In the genomic region with DNA sequence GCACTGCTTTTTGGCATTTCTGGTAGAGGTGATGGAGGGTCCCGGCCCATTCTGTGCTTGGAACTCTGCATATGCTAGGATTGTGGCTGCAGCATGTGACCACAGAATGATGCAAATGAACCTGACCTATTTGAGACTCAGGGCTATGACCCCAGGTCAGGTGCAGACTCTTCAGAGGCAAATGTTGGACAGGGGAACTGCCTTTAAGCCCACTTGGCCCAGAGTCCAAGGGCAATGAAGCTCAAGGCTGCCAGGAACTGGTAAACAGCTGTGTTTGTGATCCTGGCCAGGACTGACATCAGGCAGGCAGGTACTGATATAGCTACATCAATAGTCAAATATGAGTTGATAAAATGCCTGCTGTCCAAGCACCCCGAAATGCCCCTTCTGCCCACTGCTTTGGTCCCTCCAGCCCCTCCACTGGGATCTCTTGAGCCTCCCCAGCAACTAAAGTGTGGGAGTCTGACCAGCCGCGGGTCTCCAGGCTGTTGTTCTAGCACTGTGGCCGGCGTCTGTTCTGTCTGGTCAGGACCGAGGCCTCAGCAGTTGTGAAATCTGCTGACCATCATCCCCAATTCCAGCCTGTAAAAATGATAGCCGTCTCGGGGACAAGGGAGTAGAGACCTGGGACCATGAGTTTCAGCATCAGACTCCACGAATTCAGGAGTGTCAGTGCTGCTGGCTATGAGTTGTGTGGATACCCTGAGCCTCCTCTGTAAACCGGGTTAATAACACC, we compare ENCODE assay signal across 17 cellular contexts.
DNase-seq lines count a peak whose midpoint lies in the region; ATAC-seq and TF ChIP-seq lines count a peak whose summit lies in the region.
"Had no signal": no experiment of that assay in that cellular context is flagged by ENCODE, and none has a peak within 500 bp of the region (broad histone marks: within the 10 kb centered on the region; RNA-seq: fewer than 3 reads in every experiment).

No MANE protein-coding gene starts in this region.

- no peaks in the 10 kb centered on the region for H3K36me3 Mint-ChIP-seq in stimulated activated effector memory CD8-positive, alpha-beta T cell treated with anti-CD3 and anti-CD28 coated beads, Interleukin-12 subunit alpha, Interleukin-12 subunit beta, amount 100 ng/mL, for 72 hours
- H3K36me3 Mint-ChIP-seq: CD4-positive, alpha-beta memory T cell had no signal

- WGBS in body of pancreas, 2 donors: 37 to 49% methylated on average over 9 to 11 of the region's 11 CpGs

- no peaks in the 10 kb centered on the region for H3K36me3 ChIP-seq in body of pancreas (replicated peaks in 1 of 2; ENCODE audit: insufficient read depth in 1 of 2, low read depth in 2 of 2)
- H3K36me3 ChIP-seq: BE2C, HAP-1 had no signal

- in situ Hi-C loops in GM13977 (cut with MboI; ENCODE audit: low pct_unique_long_range_greater_than_20kb, low sequenced_read_pairs, unreplicated experiment): no loop called here

- H3K27ac Mint-ChIP-seq in stimulated activated effector memory CD8-positive, alpha-beta T cell treated with anti-CD3 and anti-CD28 coated beads, Interleukin-12 subunit alpha, Interleukin-12 subunit beta, amount 100 ng/mL, for 72 hours: no peak overlapping the region
- H3K27ac Mint-ChIP-seq: CD4-positive, alpha-beta memory T cell had no signal

- H3K27ac ChIP-seq in body of pancreas (peak overlapping the region; percentile 37 to 84 (median 68)), coronary artery (no peak overlapping the region)
- H3K27ac ChIP-seq: A549, C4-2B had no signal

- intact Hi-C loops in Right ventricle myocardium superior (cut with DNase I) (no loop called here), cardiac septum (cut with DNase I) (no loop called here), body of pancreas (cut with DNase I) (no loop called here)

- TF ChIP-seq CTCF in body of pancreas (IDR thresholded peaks at IDR 0.05) (no peak), coronary artery (IDR thresholded peaks at IDR 0.05) (no peak), GM13977 (IDR thresholded peaks at IDR 0.05; ENCODE audit: extremely low read depth, insufficient read depth, missing control alignments) (no peak)

- peaks cover 93% of the 10 kb centered on the region for H3K4me1 ChIP-seq in body of pancreas
- H3K4me1 ChIP-seq: A549, BE2C, HAP-1 had no signal

- H3K4me3 Mint-ChIP-seq in stimulated activated effector memory CD8-positive, alpha-beta T cell treated with anti-CD3 and anti-CD28 coated beads, Interleukin-12 subunit alpha, Interleukin-12 subunit beta, amount 100 ng/mL, for 72 hours: no peak overlapping the region
- H3K4me3 Mint-ChIP-seq: CD4-positive, alpha-beta memory T cell had no signal

- TF ChIP-seq POLR2A in body of pancreas (IDR thresholded peaks at IDR 0.05): no peak

- peaks cover 2% of the 10 kb centered on the region for H3K9me3 Mint-ChIP-seq in stimulated activated effector memory CD8-positive, alpha-beta T cell treated with anti-CD3 and anti-CD28 coated beads, Interleukin-12 subunit alpha, Interleukin-12 subunit beta, amount 100 ng/mL, for 72 hours

- H3K27me3 ChIP-seq in body of pancreas: no peaks in the 10 kb centered on the region

- ATAC-seq in Right ventricle myocardium superior (ENCODE audit: poor library complexity) (peak; percentile 81), body of pancreas (peak; percentile 82)
- ATAC-seq in stimulated activated effector memory CD8-positive, alpha-beta T cell treated with anti-CD3 and anti-CD28 coated beads, Interleukin-12 subunit alpha, Interleukin-12 subunit beta, amount 100 ng/mL, for 72 hours: no peak
- ATAC-seq: A549 had no signal

- no peaks in the 10 kb centered on the region for H3K9me3 ChIP-seq in body of pancreas
- H3K9me3 ChIP-seq: A549, BE2C, HAP-1 had no signal

- H3K4me3 ChIP-seq in body of pancreas (no peak overlapping the region), coronary artery (no peak overlapping the region)
- H3K4me3 ChIP-seq: A549, HAP-1 had no signal

- no peak for DNase-seq in Right ventricle myocardium superior
- DNase-seq in cardiac septum (ENCODE audit: low spot score): no peak
- DNase-seq in body of pancreas: peak; percentile 71 to 89 (median 86)
- peak; percentile 52 for DNase-seq in coronary artery (ENCODE audit: low spot score)
- DNase-seq in mesenteric fat pad (ENCODE audit: low spot score): peak; percentile 57
- no peak for DNase-seq in stimulated activated effector memory CD8-positive, alpha-beta T cell treated with anti-CD3 and anti-CD28 coated beads, Interleukin-12 subunit alpha, Interleukin-12 subunit beta, amount 100 ng/mL, for 72 hours (ENCODE audit: low spot score in 2 of 2)
- DNase-seq in GM13977 (ENCODE audit: low spot score): no peak
- no peak for DNase-seq in NK-92 (lab: John Stamatoyannopoulos, UW; ENCODE audit: unreplicated experiment)
- DNase-seq: BE2C; CD4-positive, alpha-beta memory T cell; DMS153; DMS79 treated with DMSO at 0.1 percent for 48 hours; EL; GOT3 had no signal

- peaks cover 5% of the 10 kb centered on the region for H3K4me1 Mint-ChIP-seq in stimulated activated effector memory CD8-positive, alpha-beta T cell treated with anti-CD3 and anti-CD28 coated beads, Interleukin-12 subunit alpha, Interleukin-12 subunit beta, amount 100 ng/mL, for 72 hours
- H3K4me1 Mint-ChIP-seq: CD4-positive, alpha-beta memory T cell had no signal

Comparison
In these comparisons a context has a peak if more than half of its experiments do, and no peak if none do; other contexts are left out.
1. DNase-seq: peak in body of pancreas (4 of 4), coronary artery (single experiment) and mesenteric fat pad (single experiment); none in Right ventricle myocardium superior (single experiment), cardiac septum (single experiment), stimulated activated effector memory CD8-positive, alpha-beta T cell treated with anti-CD3 and anti-CD28 coated beads, Interleukin-12 subunit alpha, Interleukin-12 subunit beta, amount 100 ng/mL, for 72 hours (0 of 2), GM13977 (single experiment) and NK-92 (single experiment).
2. H3K27ac ChIP-seq: peak in body of pancreas (4 of 4); none in coronary artery (0 of 2).